In the genomic region with DNA sequence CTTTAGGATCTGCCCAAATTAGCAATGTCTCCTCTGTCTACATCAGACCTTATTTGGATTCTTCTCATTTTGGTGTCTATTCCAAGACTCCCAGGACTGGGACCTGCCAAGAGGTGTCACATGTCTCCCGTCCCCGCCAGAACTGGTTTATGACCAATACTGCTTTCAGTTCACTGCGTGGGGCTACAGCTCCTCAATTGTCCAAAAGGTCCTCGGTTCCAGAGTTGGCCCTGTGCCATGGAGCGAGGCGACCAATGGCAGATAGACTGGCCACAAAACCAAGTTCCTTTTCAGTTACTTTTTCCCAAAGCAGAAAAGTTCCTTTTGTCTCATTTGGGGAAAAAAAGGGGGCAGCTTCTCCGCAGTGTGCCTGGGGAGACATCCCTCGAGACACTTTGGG, we compare ENCODE assay signal across 13 cellular contexts.
"Had no signal": no experiment of that assay in that cellular context is flagged by ENCODE, and none has a peak within 500 bp of the region (broad histone marks: within the 10 kb centered on the region; RNA-seq: fewer than 3 reads in every experiment).

No MANE protein-coding gene starts in this region.

- DNase-seq: activated CD4-positive, alpha-beta T cell treated with anti-CD3 and anti-CD28 coated beads, Interleukin-2, amount 10 ng/mL, durations not matched to agents 7 days and 5 days; activated CD8-positive, alpha-beta memory T cell treated with anti-CD3 and anti-CD28 coated beads, Interleukin-2, amount 50 U/mL, for 48 hours; activated gamma-delta T cell treated with Interleukin-2 at 50 U/mL for 16 hours; activated T-cell treated with anti-CD3 and anti-CD28 coated beads, Interleukin-2, amount 50 U/mL, for 72 hours; amniotic stem cell; ovary; retina; stimulated activated CD4-positive, alpha-beta T cell treated with anti-CD3 and anti-CD28 coated beads, Interleukin-4, amount 100 ng/mL, for 1 hour; stimulated activated naive B cell treated with anti-CD40 and anti-IgM and Interleukin-4, amounts not matched to agents 10 μg/mL and 1 μg/mL and 100 μg/mL, for 72 hours; upper lobe of left lung had no signal

- H3K9me3 ChIP-seq: ovary, suprapubic skin, upper lobe of left lung had no signal

- H3K36me3 Mint-ChIP-seq: activated naive CD8-positive, alpha-beta T cell; brain; stimulated activated naive B cell treated with anti-CD40 and anti-IgM and Interleukin-4, amounts not matched to agents 10 μg/mL and 1 μg/mL and 100 μg/mL, for 72 hours had no signal

- H3K4me1 Mint-ChIP-seq: activated CD4-positive, alpha-beta T cell treated with anti-CD3 and anti-CD28 coated beads, Interleukin-2, amount 10 ng/mL, durations not matched to agents 7 days and 5 days; stimulated activated naive B cell treated with anti-CD40 and anti-IgM and Interleukin-4, amounts not matched to agents 10 μg/mL and 1 μg/mL and 100 μg/mL, for 72 hours had no signal

- H3K4me3 Mint-ChIP-seq: activated CD4-positive, alpha-beta T cell treated with anti-CD3 and anti-CD28 coated beads, Interleukin-2, amount 10 ng/mL, durations not matched to agents 7 days and 5 days; activated naive CD8-positive, alpha-beta T cell; activated T-cell treated with anti-CD3 and anti-CD28 coated beads, Interleukin-2, amount 50 U/mL, for 72 hours; brain; stimulated activated naive B cell treated with anti-CD40 and anti-IgM and Interleukin-4, amounts not matched to agents 10 μg/mL and 1 μg/mL and 100 μg/mL, for 72 hours had no signal

- ATAC-seq: activated T-cell treated with anti-CD3 and anti-CD28 coated beads, Interleukin-2, amount 50 U/mL, for 72 hours; stimulated activated naive B cell treated with anti-CD40 and anti-IgM and Interleukin-4, amounts not matched to agents 10 μg/mL and 1 μg/mL and 100 μg/mL, for 72 hours had no signal

- H3K27me3 Mint-ChIP-seq: activated naive CD8-positive, alpha-beta T cell had no signal

- H3K27ac Mint-ChIP-seq: activated CD4-positive, alpha-beta T cell treated with anti-CD3 and anti-CD28 coated beads, Interleukin-2, amount 10 ng/mL, durations not matched to agents 7 days and 5 days; activated naive CD8-positive, alpha-beta T cell; activated T-cell treated with anti-CD3 and anti-CD28 coated beads, Interleukin-2, amount 50 U/mL, for 72 hours; stimulated activated naive B cell treated with anti-CD40 and anti-IgM and Interleukin-4, amounts not matched to agents 10 μg/mL and 1 μg/mL and 100 μg/mL, for 72 hours had no signal

- H3K27ac ChIP-seq: ovary, suprapubic skin, upper lobe of left lung had no signal
